8 cellular contexts compared by ENCODE assay signal in the genomic region with DNA sequence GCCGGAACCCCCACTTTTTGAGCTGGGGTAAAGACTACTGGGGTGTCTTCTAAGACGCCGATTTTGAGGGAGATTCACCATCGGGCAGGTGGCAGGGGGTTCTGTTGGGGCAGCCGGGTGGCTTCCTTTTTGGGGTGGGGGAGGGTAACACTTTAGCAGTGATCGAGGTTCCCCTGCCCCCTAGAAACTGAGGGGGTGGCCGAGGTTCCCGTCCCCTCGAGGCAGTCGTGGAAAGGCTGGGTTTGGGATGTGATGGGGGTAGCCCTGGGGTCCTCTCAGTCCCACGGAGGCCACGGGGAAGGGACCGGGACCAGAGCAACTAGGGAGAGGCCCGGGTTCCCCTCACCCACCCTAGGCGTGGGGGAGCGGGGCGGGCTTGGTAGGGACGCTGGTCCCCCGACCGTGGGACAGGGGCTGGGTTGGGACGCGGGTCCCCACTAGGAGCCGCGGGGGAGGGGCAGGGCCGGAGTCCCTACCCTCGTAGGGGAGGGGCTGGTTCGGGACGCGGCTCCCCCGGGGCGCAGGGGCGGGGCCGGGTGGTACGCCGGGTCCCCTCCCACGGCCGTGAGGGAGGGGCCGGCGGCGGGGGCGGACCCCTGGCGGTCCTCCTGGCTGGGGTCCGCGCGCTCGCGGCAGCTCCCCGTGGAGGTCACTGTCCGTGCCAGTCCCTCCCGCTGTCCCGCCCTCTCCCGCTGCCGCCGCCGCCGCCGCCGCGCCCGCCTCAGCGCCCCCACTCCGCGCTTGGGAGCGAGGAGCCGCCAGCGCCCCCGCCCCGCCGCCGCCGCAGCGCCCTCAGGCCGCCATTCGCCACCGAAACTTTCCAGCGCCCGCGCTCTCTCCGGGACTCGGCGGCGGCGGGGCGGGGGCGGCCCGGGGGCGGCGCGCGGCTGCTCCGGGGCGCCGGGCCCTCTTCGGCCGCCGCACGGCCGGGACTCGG. TPM values are rescaled to one million over a fixed set of nuclear protein-coding genes. Genes with fewer than 3 reads are reported as not detected.
A peak's percentile ranks its signal among the peaks of the same experiment; 100 is the strongest.
DNase-seq lines count a peak whose midpoint lies in the region; ATAC-seq and TF ChIP-seq lines count a peak whose summit lies in the region.

Gene TBL1X (plus strand): TSS at position 624 of the 937 bp plus-strand sequence. CDS start 188,529 bp downstream, outside the sequence.

- peaks cover 45% of the 10 kb centered on the region for H3K4me1 Mint-ChIP-seq in activated naive CD8-positive, alpha-beta T cell (ENCODE audit: low read depth)

- peaks cover 2% of the 10 kb centered on the region for H3K36me3 Mint-ChIP-seq in activated naive CD8-positive, alpha-beta T cell

- H3K27me3 Mint-ChIP-seq in activated naive CD8-positive, alpha-beta T cell, result no peaks in the 10 kb centered on the region

- H3K27me3 ChIP-seq in parathyroid adenoma (ENCODE audit: control insufficient read depth, insufficient read depth, low read length), result no peaks in the 10 kb centered on the region

- H3K27ac Mint-ChIP-seq in activated naive CD8-positive, alpha-beta T cell, result peak within 1 kb of the TSS; percentile 85

- peak within 1 kb of the TSS; percentile 69 for H2AFZ ChIP-seq in parathyroid adenoma

- peak within 1 kb of the TSS; percentile 72 for H3K4me3 Mint-ChIP-seq in activated naive CD8-positive, alpha-beta T cell

- no peak for TF ChIP-seq CTCF in parathyroid adenoma (IDR thresholded peaks at IDR 0.05)

- intact Hi-C loops in Right ventricle myocardium superior (cut with DNase I), result loop anchor here (5.0 to 10.0 kb wide), 3 partner anchors 60 to 220 kb away; no protein-coding TSS in a partner anchor

- H3K27ac ChIP-seq in parathyroid adenoma, result peak within 1 kb of the TSS; percentile 15

- H3K9me3 Mint-ChIP-seq in activated naive CD8-positive, alpha-beta T cell (ENCODE audit: low read depth), result no peaks in the 10 kb centered on the region

- no peak within 1 kb of the TSS for H3K9ac ChIP-seq in parathyroid adenoma

- peak within 1 kb of the TSS; percentile 61 for H3K4me3 ChIP-seq in parathyroid adenoma (ENCODE audit: low read depth, low read length)

- H3K9me3 ChIP-seq in parathyroid adenoma (ENCODE audit: control insufficient read depth, low read length), result no peaks in the 10 kb centered on the region

- H3K4me1 ChIP-seq in parathyroid adenoma, result peaks cover 3% of the 10 kb centered on the region

- H3K79me2 ChIP-seq in parathyroid adenoma, result no peaks in the 10 kb centered on the region

- peak; percentile 68 for DNase-seq in NK-92 treated with Interleukin-12 subunit alpha and Interleukin-12 subunit beta, amount 100 ng/mL, for 24 hours (lab: John Stamatoyannopoulos, UW)
- DNase-seq in NK-92 (lab: John Stamatoyannopoulos, UW; ENCODE audit: unreplicated experiment) (no peak), SK-MEL-5 (ENCODE audit: low read depth, low spot score) (peak; percentile 42), Right ventricle myocardium superior (peak; percentile 74), pons (ENCODE audit: low spot score) (no peak)

- ATAC-seq in HG03432 (IDR thresholded peaks at IDR 0.05; ENCODE audit: unreplicated experiment), result peak; percentile 50
- peak; percentile 71 for ATAC-seq in Right ventricle myocardium superior (ENCODE audit: poor library complexity)

- H3K36me3 ChIP-seq in parathyroid adenoma (ENCODE audit: control insufficient read depth, insufficient read depth, low read length), result no peaks in the 10 kb centered on the region

- in situ Hi-C loops in SK-MEL-5 (cut with HindIII; ENCODE audit: low pct_unique_long_range_greater_than_20kb, low sequenced_read_pairs), result no loop called here

- peak within 1 kb of the TSS; percentile 65 for H3K4me2 ChIP-seq in parathyroid adenoma (ENCODE audit: low read length)

RNA-seq across cellular contexts. Expression of gene TBL1X, which starts in this region (rescaled TPM):
- 4.8 and 5.3 TPM in 2 replicates for total RNA-seq in SK-MEL-5 (2014; rRNA removed; shearing (Covaris generic))
- polyA plus RNA-seq in SK-MEL-5 (2015; cell fraction: cytosol; rRNA removed), result 11.3 and 11.4 TPM in 2 replicates
- polyA plus RNA-seq in SK-MEL-5 (2015; cell fraction: nucleus; rRNA removed), result 2.8 and 4.3 TPM in 2 replicates
- 10.1 TPM for total RNA-seq in Right ventricle myocardium superior

Comparison
In these comparisons a context has a peak if more than half of its experiments do, and no peak if none do; other contexts are left out.
1. DNase-seq: peak in NK-92 treated with Interleukin-12 subunit alpha and Interleukin-12 subunit beta, amount 100 ng/mL, for 24 hours (single experiment), SK-MEL-5 (single experiment) and Right ventricle myocardium superior (single experiment); none in NK-92 (single experiment) and pons (single experiment).